ENCODE assay signal across 21 cellular contexts in genomic region chr22:37920131-37920530, GRCh38. TPM values are rescaled to one million over a fixed set of nuclear protein-coding genes. Genes with fewer than 3 reads are reported as not detected.
DNase-seq lines count a peak whose midpoint lies in the region; ATAC-seq and TF ChIP-seq lines count a peak whose summit lies in the region.
"Had no signal": no experiment of that assay in that cellular context is flagged by ENCODE, and none has a peak within 500 bp of the region (broad histone marks: within the 10 kb centered on the region; RNA-seq: fewer than 3 reads in every experiment).

No MANE protein-coding gene starts in this region.

- H2AFZ ChIP-seq in smooth muscle cell (ENCODE audit: low read depth): no peak overlapping the region
- H2AFZ ChIP-seq: GM23248 had no signal

- in situ Hi-C loops in KBM-7 (cut with MboI; ENCODE audit: low pct_unique_long_range_greater_than_20kb, low sequenced_read_pairs): no loop called here

- H3K4me1 Mint-ChIP-seq in activated T-helper 17 cell treated with anti-CD3 and anti-CD28 coated beads, Interleukin-2, amount 50 U/mL, for 72 hours: no peaks in the 10 kb centered on the region
- peaks cover 4 to 8% (median 6%) of the 10 kb centered on the region in 4 donors for H3K4me1 Mint-ChIP-seq in naive thymus-derived CD8-positive, alpha-beta T cell

- peak overlapping the region; percentile 57 for H3K4me3 Mint-ChIP-seq in activated T-helper 17 cell treated with anti-CD3 and anti-CD28 coated beads, Interleukin-2, amount 50 U/mL, for 72 hours
- peak overlapping the region in 8 of 10 donors; percentile 17 to 54 (median 38) for H3K4me3 Mint-ChIP-seq in naive thymus-derived CD8-positive, alpha-beta T cell

- POLR2A ChIA-PET in naive thymus-derived CD8-positive, alpha-beta T cell (lab: Charles Lee): no interaction called here

- peak overlapping the region; percentile 84 for H3K27ac Mint-ChIP-seq in activated T-helper 17 cell treated with anti-CD3 and anti-CD28 coated beads, Interleukin-2, amount 50 U/mL, for 72 hours
- peak overlapping the region in 9 of 10 donors; percentile 28 to 84 (median 72) for H3K27ac Mint-ChIP-seq in naive thymus-derived CD8-positive, alpha-beta T cell

- no peak for ATAC-seq in activated T-helper 17 cell treated with anti-CD3 and anti-CD28 coated beads, Interleukin-2, amount 50 U/mL, for 72 hours (replicated peaks)
- no peak for ATAC-seq in naive thymus-derived CD8-positive, alpha-beta T cell
- no peak for ATAC-seq in HG03520 (IDR thresholded peaks at IDR 0.05; ENCODE audit: unreplicated experiment)

- H3K4me2 ChIP-seq in smooth muscle cell: no peak overlapping the region

- H3K79me2 ChIP-seq in smooth muscle cell (ENCODE audit: low read depth): no peaks in the 10 kb centered on the region

- no peaks in the 10 kb centered on the region for H3K27me3 ChIP-seq in smooth muscle cell (ENCODE audit: low read depth)
- H3K27me3 ChIP-seq: esophagus squamous epithelium, right atrium auricular region had no signal

- TF ChIP-seq CTCF in smooth muscle cell (IDR thresholded peaks at IDR 0.05; ENCODE audit: borderline replicate concordance, insufficient read depth, poor library complexity, severe bottlenecking): no peak

- H3F3A ChIP-seq in smooth muscle cell (ENCODE audit: low read depth): no peaks in the 10 kb centered on the region

- H3K9me3 ChIP-seq in smooth muscle cell (replicated peaks; ENCODE audit: low read depth): no peaks in the 10 kb centered on the region
- H3K9me3 ChIP-seq: Caco-2, esophagus squamous epithelium, right atrium auricular region had no signal

- peaks cover 28% of the 10 kb centered on the region for H3K36me3 Mint-ChIP-seq in activated T-helper 17 cell treated with anti-CD3 and anti-CD28 coated beads, Interleukin-2, amount 50 U/mL, for 72 hours (ENCODE audit: low read depth)
- H3K36me3 Mint-ChIP-seq in naive thymus-derived CD8-positive, alpha-beta T cell: peaks cover 0 to 38% (median 0%) of the 10 kb centered on the region in 3 donors

- H3K4me3 ChIP-seq in smooth muscle cell: no peak overlapping the region
- H3K4me3 ChIP-seq: coronary artery, esophagus squamous epithelium, GM23248, right atrium auricular region had no signal

- DNase-seq in NOMO-1 (lab: John Stamatoyannopoulos, UW; ENCODE audit: unreplicated experiment in 2 of 2) (peak; percentile 14 to 47), NOMO-1 treated with dmso at 0.1 percent for 144 hours (lab: John Stamatoyannopoulos, UW; ENCODE audit: unreplicated experiment) (no peak), KBM-7 (peak; percentile 29), NCI-H526 (lab: John Stamatoyannopoulos, UW) (no peak), smooth muscle cell (lab: John Stamatoyannopoulos, UW; ENCODE audit: unreplicated experiment) (no peak)
- no peak for DNase-seq in naive thymus-derived CD8-positive, alpha-beta T cell
- DNase-seq: anterior cingulate cortex; Caco-2; esophagus squamous epithelium; GDM1; GM23248; NCI-H1436 treated with DMSO at 0.1 percent for 48 hours; NCI-H510A treated with DMSO at 0.1 percent for 48 hours; stimulated activated CD4-positive, alpha-beta T cell treated with anti-CD3 and anti-CD28 coated beads, Interleukin-4, amount 100 ng/mL, for 24 hours; stimulated activated naive CD4-positive, alpha-beta T cell; T1000 had no signal

- H3K4me1 ChIP-seq in smooth muscle cell (ENCODE audit: low read depth): no peaks in the 10 kb centered on the region
- H3K4me1 ChIP-seq: Caco-2, right atrium auricular region had no signal

- H3K27me3 Mint-ChIP-seq in activated T-helper 17 cell treated with anti-CD3 and anti-CD28 coated beads, Interleukin-2, amount 50 U/mL, for 72 hours: no peaks in the 10 kb centered on the region
- H3K27me3 Mint-ChIP-seq in naive thymus-derived CD8-positive, alpha-beta T cell: no peaks in the 10 kb centered on the region

- H3K9ac ChIP-seq in smooth muscle cell (ENCODE audit: low read depth): no peak overlapping the region
- H3K9ac ChIP-seq: GM23248 had no signal

- WGBS in smooth muscle cell (ENCODE audit: low lambda C conversion rate): over 99% methylated on average over 5 of the region's 5 CpGs

- H4K20me1 ChIP-seq in smooth muscle cell (ENCODE audit: low read depth): no peaks in the 10 kb centered on the region

- H3K36me3 ChIP-seq in smooth muscle cell (ENCODE audit: low read depth): peaks cover 5% of the 10 kb centered on the region

- H3K27ac ChIP-seq in smooth muscle cell (ENCODE audit: low read depth): no peak overlapping the region
- H3K27ac ChIP-seq: 22Rv1, coronary artery, GM23248, right atrium auricular region had no signal

- no peaks in the 10 kb centered on the region for H3K9me3 Mint-ChIP-seq in activated T-helper 17 cell treated with anti-CD3 and anti-CD28 coated beads, Interleukin-2, amount 50 U/mL, for 72 hours
- H3K9me3 Mint-ChIP-seq in naive thymus-derived CD8-positive, alpha-beta T cell: no peaks in the 10 kb centered on the region

RNA-seq across cellular contexts. Expression of gene MICALL1, which starts 14.0 kb away (rescaled TPM):
- 10 to 100 TPM; 10.3 to 15.9 TPM for total RNA-seq in activated T-helper 17 cell treated with anti-CD3 and anti-CD28 coated beads, Interleukin-2, amount 50 U/mL, for 72 hours
- total RNA-seq in naive thymus-derived CD8-positive, alpha-beta T cell: 10 to 100 TPM; 26.3 to 28.5 TPM
- 1 to 10 TPM; 1.3 to 4.7 (median 1.5) TPM for polyA plus RNA-seq in naive thymus-derived CD8-positive, alpha-beta T cell
- 15.2 and 24.9 TPM in 2 replicates for total RNA-seq in smooth muscle cell
- polyA plus RNA-seq in smooth muscle cell: 8.7 and 17.1 TPM in 2 replicates

RNA-seq across cellular contexts. Expression of gene C22orf23, which starts 33.3 kb away (rescaled TPM):
- under 1 TPM in 1 of 2 donors, not detected in 1; 0.84 TPM for total RNA-seq in activated T-helper 17 cell treated with anti-CD3 and anti-CD28 coated beads, Interleukin-2, amount 50 U/mL, for 72 hours
- not detected for total RNA-seq in naive thymus-derived CD8-positive, alpha-beta T cell
- polyA plus RNA-seq in naive thymus-derived CD8-positive, alpha-beta T cell: not detected
- 0.18 and 0.81 TPM in 2 replicates for total RNA-seq in smooth muscle cell
- 1.0 and 2.4 TPM in 2 replicates for polyA plus RNA-seq in smooth muscle cell
- total RNA-seq: Caco-2 had no signal

RNA-seq across cellular contexts. Expression of gene POLR2F, which starts 33.4 kb away (rescaled TPM):
- 10 to 100 TPM; 48.1 to 95.1 TPM for total RNA-seq in activated T-helper 17 cell treated with anti-CD3 and anti-CD28 coated beads, Interleukin-2, amount 50 U/mL, for 72 hours
- 10 to 100 TPM; 38.0 to 40.7 TPM for total RNA-seq in naive thymus-derived CD8-positive, alpha-beta T cell
- polyA plus RNA-seq in naive thymus-derived CD8-positive, alpha-beta T cell: 100 to 1,000 TPM; 129 to 172 (median 145) TPM
- total RNA-seq in smooth muscle cell: 29.0 and 52.2 TPM in 2 replicates
- polyA plus RNA-seq in smooth muscle cell: 138 and 141 TPM in 2 replicates

Comparison
In these comparisons a context has a peak if more than half of its experiments do, and no peak if none do; other contexts are left out.
1. DNase-seq: peak in NOMO-1 (2 of 2) and KBM-7 (single experiment); none in NOMO-1 treated with dmso at 0.1 percent for 144 hours (single experiment), naive thymus-derived CD8-positive, alpha-beta T cell (0 of 10), NCI-H526 (0 of 2) and smooth muscle cell (single experiment).